In genomic region chr20:17659801-17660200, GRCh38 we compare ENCODE assay signal across 19 cellular contexts. TPM values are rescaled to one million over a fixed set of nuclear protein-coding genes. Genes with fewer than 3 reads are reported as not detected.
DNase-seq lines count a peak whose midpoint lies in the region; ATAC-seq and TF ChIP-seq lines count a peak whose summit lies in the region.
"Had no signal": no experiment of that assay in that cellular context is flagged by ENCODE, and none has a peak within 500 bp of the region (broad histone marks: within the 10 kb centered on the region; RNA-seq: fewer than 3 reads in every experiment).

No MANE protein-coding gene starts in this region.

- no peaks in the 10 kb centered on the region for H3K9me3 ChIP-seq in OCI-LY3 (ENCODE audit: insufficient read depth, low read length)
- H3K9me3 ChIP-seq in smooth muscle cell (replicated peaks; ENCODE audit: low read depth): no peaks in the 10 kb centered on the region
- H3K9me3 ChIP-seq: gastrocnemius medialis, mucosa of descending colon, psoas muscle had no signal

- H3K9ac ChIP-seq in OCI-LY3 (ENCODE audit: low read length) (no peak overlapping the region), smooth muscle cell (ENCODE audit: low read depth) (no peak overlapping the region)

- H4K20me1 ChIP-seq in OCI-LY3 (ENCODE audit: insufficient read depth, low read length) (peaks cover 25% of the 10 kb centered on the region), smooth muscle cell (ENCODE audit: low read depth) (peaks cover 100% of the 10 kb centered on the region)

- H3K36me3 ChIP-seq in OCI-LY3 (replicated peaks; ENCODE audit: low read depth, low read length) (peaks cover 9% of the 10 kb centered on the region), smooth muscle cell (ENCODE audit: low read depth) (peaks cover 6% of the 10 kb centered on the region)

- ATAC-seq in GM21390 (IDR thresholded peaks at IDR 0.05; ENCODE audit: unreplicated experiment) (no peak), GM18861 (IDR thresholded peaks at IDR 0.05; ENCODE audit: unreplicated experiment) (no peak)
- ATAC-seq: CD8-positive, alpha-beta T cell; gastrocnemius medialis; mucosa of descending colon; psoas muscle had no signal

- H3K27ac ChIP-seq in OCI-LY3 (ENCODE audit: low read length): no peak overlapping the region
- H3K27ac ChIP-seq in smooth muscle cell (ENCODE audit: low read depth): peak overlapping the region; percentile 7
- H3K27ac ChIP-seq: gastrocnemius medialis, psoas muscle had no signal

- peaks cover 42% of the 10 kb centered on the region for H3F3A ChIP-seq in smooth muscle cell (ENCODE audit: low read depth)

- H3K4me3 ChIP-seq in GM12864 (ENCODE audit: low read depth, low read length): no peak overlapping the region
- no peak overlapping the region for H3K4me3 ChIP-seq in OCI-LY3 (ENCODE audit: low read length)
- no peak overlapping the region for H3K4me3 ChIP-seq in epithelial cell of proximal tubule (ENCODE audit: low read depth, low read length)
- H3K4me3 ChIP-seq in smooth muscle cell: no peak overlapping the region
- H3K4me3 ChIP-seq: gastrocnemius medialis, mucosa of descending colon, psoas muscle had no signal

- WGBS in smooth muscle cell (ENCODE audit: low lambda C conversion rate): 98% methylated on average over 5 of the region's 5 CpGs

- H2AFZ ChIP-seq in OCI-LY3 (ENCODE audit: low read depth, low read length) (no peak overlapping the region), smooth muscle cell (ENCODE audit: low read depth) (no peak overlapping the region)

- H3K79me2 ChIP-seq in OCI-LY3 (ENCODE audit: low read length): no peaks in the 10 kb centered on the region
- peaks cover 100% of the 10 kb centered on the region for H3K79me2 ChIP-seq in smooth muscle cell (ENCODE audit: low read depth)

- DNase-seq in GM12864 (ENCODE audit: low read depth) (no peak), epithelial cell of proximal tubule (ENCODE audit: low read depth) (no peak), smooth muscle cell (lab: John Stamatoyannopoulos, UW; ENCODE audit: unreplicated experiment) (no peak), iPS-NIHi11 (ENCODE audit: low spot score) (no peak)
- DNase-seq in stimulated activated CD4-positive, alpha-beta T cell treated with anti-CD3 and anti-CD28 coated beads, Interleukin-4, amount 100 ng/mL, for 4 hours: no peak
- DNase-seq: activated CD4-positive, alpha-beta memory T cell treated with anti-CD3 and anti-CD28 coated beads for 36 hours; CD8-positive, alpha-beta T cell; gastrocnemius medialis; GF-D8; mucosa of descending colon; NCI-H2029; NCI-H748 treated with DMSO at 0.1 percent for 48 hours; psoas muscle had no signal

- TF ChIP-seq CTCF in GM12864 (IDR thresholded peaks at IDR 0.05; ENCODE audit: low read depth, low read length, missing control alignments) (peak; percentile 20), OCI-LY3 (IDR thresholded peaks at IDR 0.05; ENCODE audit: low read depth, low read length) (0 out of 2 replicates have a peak, but pooled peaks have one; percentile 8), epithelial cell of proximal tubule (conservative IDR thresholded peaks at IDR 0.05; ENCODE audit: low read depth, low read length) (peak; percentile 23), smooth muscle cell (IDR thresholded peaks at IDR 0.05; ENCODE audit: borderline replicate concordance, insufficient read depth, poor library complexity, severe bottlenecking) (no peak)

- no peaks in the 10 kb centered on the region for H3K4me1 ChIP-seq in OCI-LY3 (ENCODE audit: low read length)
- peaks cover 16% of the 10 kb centered on the region for H3K4me1 ChIP-seq in smooth muscle cell (ENCODE audit: low read depth)

- no peak overlapping the region for H3K4me2 ChIP-seq in OCI-LY3 (ENCODE audit: low read length)
- no peak overlapping the region for H3K4me2 ChIP-seq in smooth muscle cell

- H3K27me3 ChIP-seq in OCI-LY3 (ENCODE audit: low read depth, low read length): no peaks in the 10 kb centered on the region
- no peaks in the 10 kb centered on the region for H3K27me3 ChIP-seq in smooth muscle cell (ENCODE audit: low read depth)
- H3K27me3 ChIP-seq: gastrocnemius medialis had no signal

RNA-seq across cellular contexts. Expression of gene RRBP1, which starts 22.2 kb away (rescaled TPM):
- total RNA-seq in epithelial cell of proximal tubule (73.1 and 77.5 TPM in 2 replicates), smooth muscle cell (142 and 180 TPM in 2 replicates)
- polyA plus RNA-seq in smooth muscle cell: 224 and 226 TPM in 2 replicates

RNA-seq across cellular contexts. Expression of gene BANF2, which starts 40.0 kb away (rescaled TPM):
- not detected in 2 replicates for total RNA-seq in epithelial cell of proximal tubule
- not detected in 2 replicates for total RNA-seq in smooth muscle cell
- polyA plus RNA-seq in smooth muscle cell: not detected in 2 replicates
- total RNA-seq: activated CD4-positive, alpha-beta memory T cell treated with anti-CD3 and anti-CD28 coated beads for 36 hours; activated T-helper 2 cell treated with anti-CD3 and anti-CD28 coated beads, Interferon-gamma antibody, Interleukin-2, Interleukin-4, amounts not matched to agents 10 μg/mL and 5 μg/mL and 100 μg/mL, durations not matched to agents 14 hours and 24 hours and 36 hours; astrocyte; CD8-positive, alpha-beta T cell; gastrocnemius medialis; mucosa of descending colon; psoas muscle had no signal
- polyA plus RNA-seq: keratinocyte, psoas muscle had no signal
